23 cellular contexts compared by ENCODE assay signal in genomic region chr3:57166660-57167059, GRCh38. TPM values are rescaled to one million over a fixed set of nuclear protein-coding genes. Genes with fewer than 3 reads are reported as not detected.
A peak's percentile ranks its signal among the peaks of the same experiment; 100 is the strongest.
DNase-seq lines count a peak whose midpoint lies in the region; ATAC-seq and TF ChIP-seq lines count a peak whose summit lies in the region.
"Had no signal": no experiment of that assay in that cellular context is flagged by ENCODE, and none has a peak within 500 bp of the region (broad histone marks: within the 10 kb centered on the region; RNA-seq: fewer than 3 reads in every experiment).

No MANE protein-coding gene starts in this region.

- no peaks in the 10 kb centered on the region for H3K9me3 Mint-ChIP-seq in activated T-cell treated with anti-CD3 and anti-CD28 coated beads, Interleukin-2, amount 50 U/mL, for 4 hours
- no peaks in the 10 kb centered on the region for H3K9me3 Mint-ChIP-seq in activated T-helper 2 cell treated with anti-CD3 and anti-CD28 coated beads, Interferon-gamma antibody, Interleukin-2, Interleukin-4, amounts not matched to agents 10 μg/mL and 5 μg/mL and 100 μg/mL, durations not matched to agents 14 hours and 24 hours and 36 hours
- H3K9me3 Mint-ChIP-seq in osteocyte (ENCODE audit: unreplicated experiment) (no peaks in the 10 kb centered on the region), Calu3 (ENCODE audit: low read depth, unreplicated experiment) (no peaks in the 10 kb centered on the region)

- no peak overlapping the region for H3K23ac ChIP-seq in mesendoderm (ENCODE audit: low read length)

- peak overlapping the region; percentile 7 for H3K4me3 Mint-ChIP-seq in activated T-cell treated with anti-CD3 and anti-CD28 coated beads, Interleukin-2, amount 50 U/mL, for 4 hours
- peak overlapping the region; percentile 49 for H3K4me3 Mint-ChIP-seq in activated T-helper 2 cell treated with anti-CD3 and anti-CD28 coated beads, Interferon-gamma antibody, Interleukin-2, Interleukin-4, amounts not matched to agents 10 μg/mL and 5 μg/mL and 100 μg/mL, durations not matched to agents 14 hours and 24 hours and 36 hours (ENCODE audit: low read depth)
- H3K4me3 Mint-ChIP-seq in osteocyte (ENCODE audit: unreplicated experiment) (no peak overlapping the region), Calu3 (ENCODE audit: low read depth, unreplicated experiment) (no peak overlapping the region)

- peaks cover 16% of the 10 kb centered on the region for H3K4me1 Mint-ChIP-seq in activated T-cell treated with anti-CD3 and anti-CD28 coated beads, Interleukin-2, amount 50 U/mL, for 4 hours (ENCODE audit: low read depth)
- peaks cover 10% of the 10 kb centered on the region for H3K4me1 Mint-ChIP-seq in activated T-helper 2 cell treated with anti-CD3 and anti-CD28 coated beads, Interferon-gamma antibody, Interleukin-2, Interleukin-4, amounts not matched to agents 10 μg/mL and 5 μg/mL and 100 μg/mL, durations not matched to agents 14 hours and 24 hours and 36 hours (ENCODE audit: low read depth)
- peaks cover 8% of the 10 kb centered on the region for H3K4me1 Mint-ChIP-seq in osteocyte (ENCODE audit: unreplicated experiment)
- peaks cover 26% of the 10 kb centered on the region for H3K4me1 Mint-ChIP-seq in Calu3 (ENCODE audit: low read depth, unreplicated experiment)

- no peak overlapping the region for H2BK120ac ChIP-seq in mesendoderm (ENCODE audit: low read depth, low read length)

- peak overlapping the region; percentile 68 for H3K56ac ChIP-seq in mesendoderm (ENCODE audit: low read length)

- peaks cover 70% of the 10 kb centered on the region for H3K27me3 Mint-ChIP-seq in activated T-cell treated with anti-CD3 and anti-CD28 coated beads, Interleukin-2, amount 50 U/mL, for 4 hours (ENCODE audit: low read depth)
- H3K27me3 Mint-ChIP-seq in activated T-helper 2 cell treated with anti-CD3 and anti-CD28 coated beads, Interferon-gamma antibody, Interleukin-2, Interleukin-4, amounts not matched to agents 10 μg/mL and 5 μg/mL and 100 μg/mL, durations not matched to agents 14 hours and 24 hours and 36 hours (ENCODE audit: low read depth) = peaks cover 66% of the 10 kb centered on the region
- peaks cover 58% of the 10 kb centered on the region for H3K27me3 Mint-ChIP-seq in osteocyte (ENCODE audit: unreplicated experiment)
- H3K27me3 Mint-ChIP-seq in Calu3 (ENCODE audit: unreplicated experiment) = peaks cover 45% of the 10 kb centered on the region

- H3K36me3 Mint-ChIP-seq in activated T-cell treated with anti-CD3 and anti-CD28 coated beads, Interleukin-2, amount 50 U/mL, for 4 hours (ENCODE audit: insufficient read depth) = no peaks in the 10 kb centered on the region
- no peaks in the 10 kb centered on the region for H3K36me3 Mint-ChIP-seq in activated T-helper 2 cell treated with anti-CD3 and anti-CD28 coated beads, Interferon-gamma antibody, Interleukin-2, Interleukin-4, amounts not matched to agents 10 μg/mL and 5 μg/mL and 100 μg/mL, durations not matched to agents 14 hours and 24 hours and 36 hours (ENCODE audit: low read depth)
- H3K36me3 Mint-ChIP-seq in osteocyte (ENCODE audit: unreplicated experiment) = no peaks in the 10 kb centered on the region
- H3K36me3 Mint-ChIP-seq in Calu3 (ENCODE audit: insufficient read depth, unreplicated experiment) = peaks cover 19% of the 10 kb centered on the region

- no peak overlapping the region for H3K4me2 ChIP-seq in mesendoderm (ENCODE audit: low read length)
- H3K4me2 ChIP-seq: KMS-11 had no signal

- peak overlapping the region; percentile 36 for H3K9ac ChIP-seq in mesendoderm (ENCODE audit: low read length)
- H3K9ac ChIP-seq: KMS-11 had no signal

- H3K4me3 ChIP-seq in mesendoderm (ENCODE audit: low read length) = no peak overlapping the region
- H3K4me3 ChIP-seq: Peyer's patch had no signal

- H3K27ac Mint-ChIP-seq in activated T-helper 2 cell treated with anti-CD3 and anti-CD28 coated beads, Interferon-gamma antibody, Interleukin-2, Interleukin-4, amounts not matched to agents 10 μg/mL and 5 μg/mL and 100 μg/mL, durations not matched to agents 14 hours and 24 hours and 36 hours = no peak overlapping the region
- no peak overlapping the region for H3K27ac Mint-ChIP-seq in osteocyte (ENCODE audit: unreplicated experiment)
- H3K27ac Mint-ChIP-seq in Calu3 (ENCODE audit: unreplicated experiment) = no peak overlapping the region
- H3K27ac Mint-ChIP-seq: CD14-positive monocyte had no signal

- no peak overlapping the region for H2AK5ac ChIP-seq in mesendoderm (ENCODE audit: low read length)

- H4K8ac ChIP-seq in mesendoderm (ENCODE audit: low read depth, low read length) = no peak overlapping the region

- no peak overlapping the region for H3K18ac ChIP-seq in mesendoderm (ENCODE audit: low read length)

- no peak overlapping the region for H2BK15ac ChIP-seq in mesendoderm (replicated peaks; ENCODE audit: low read depth)

- no peak for TF ChIP-seq POLR2A in GM18505 (IDR thresholded peaks at IDR 0.05; ENCODE audit: borderline replicate concordance, extremely low read depth, insufficient read depth, insufficient read length)

- DNase-seq in activated T-cell treated with anti-CD3 and anti-CD28 coated beads, Interleukin-2, amount 50 U/mL, for 4 hours = no peak
- DNase-seq in activated T-cell treated with anti-CD3 and anti-CD28 coated beads, Interleukin-2, amount 50 U/mL, for 48 hours = no peak
- no peak for DNase-seq in activated T-helper 2 cell treated with anti-CD3 and anti-CD28 coated beads, Interferon-gamma antibody, Interleukin-2, Interleukin-4, amounts not matched to agents 10 μg/mL and 5 μg/mL and 100 μg/mL, durations not matched to agents 14 hours and 24 hours and 36 hours (ENCODE audit: low spot score)
- DNase-seq in mesendoderm (peak; percentile 35), osteocyte (ENCODE audit: extremely low spot score, unreplicated experiment) (peak; percentile 44), Calu3 (no peak)
- DNase-seq: AML-193; Caco-2; DMS153; GDM1; GOT3; MV-4-11; NCI-H1694 treated with DMSO at 0.1 percent for 48 hours; NCI-H2107; NCI-H510A; NCI-H748 treated with DMSO at 0.1 percent for 48 hours; NK-92 treated with Interleukin-12 subunit alpha and Interleukin-12 subunit beta, amount 100 ng/mL, for 24 hours; Peyer's patch had no signal

- intact Hi-C loops in activated T-helper 2 cell treated with anti-CD3 and anti-CD28 coated beads, Interferon-gamma antibody, Interleukin-2, Interleukin-4, amounts not matched to agents 10 μg/mL and 5 μg/mL and 100 μg/mL, durations not matched to agents 14 hours and 24 hours and 36 hours (cut with micrococcal nuclease) = loop anchor here (5.0 kb wide), 1 partner anchor 61 kb away; the partner anchor contains the start of gene APPL1
- intact Hi-C loops in Calu3 (cut with micrococcal nuclease; ENCODE audit: unreplicated experiment) = loop anchor here (5.0 kb wide), 1 partner anchor 64 kb away; no protein-coding TSS in a partner anchor

- BruUV-seq in Calu3 (replicated peaks; lab: Mats Ljungman, UMichigan) = no TSS peak

- peaks cover 31% of the 10 kb centered on the region for H3K4me1 ChIP-seq in mesendoderm (ENCODE audit: control insufficient read depth, low read depth, low read length)

- peak overlapping the region; percentile 26 for H2BK5ac ChIP-seq in mesendoderm (ENCODE audit: low read length)

- CTCF ChIA-PET in Calu3 (lab: Charles Lee) = interaction anchor here (0.7 to 1.3 kb wide), 2 partner anchors 71 to 561 kb away, joined by 3 to 4 read pairs; no protein-coding TSS in a partner anchor

- H3K79me1 ChIP-seq in mesendoderm (ENCODE audit: low read length) = peaks cover 13% of the 10 kb centered on the region

- TF ChIP-seq CTCF in osteocyte (IDR thresholded peaks at IDR 0.05) (no peak), Calu3 (IDR thresholded peaks at IDR 0.05; ENCODE audit: unreplicated experiment) (no peak)

- no peak overlapping the region for H3K27ac ChIP-seq in mesendoderm (ENCODE audit: low read depth, low read length)
- H3K27ac ChIP-seq: 22Rv1, KMS-11, Peyer's patch had no signal

- H3K4ac ChIP-seq in mesendoderm (ENCODE audit: low read depth, low read length) = no peak overlapping the region

- H3K36me3 ChIP-seq in mesendoderm (ENCODE audit: control insufficient read depth, insufficient read depth, low read length) = no peaks in the 10 kb centered on the region
- H3K36me3 ChIP-seq: Peyer's patch had no signal

- no CpG with 5 or more reads among the region's 2 CpGs for WGBS in mesendoderm (ENCODE audit: extremely low coverage, insufficient coverage, low lambda C conversion rate)

- H3K27me3 ChIP-seq in mesendoderm (ENCODE audit: insufficient read depth, low read length, poor library complexity) = no peaks in the 10 kb centered on the region
- H3K27me3 ChIP-seq: Peyer's patch had no signal

- no peak overlapping the region for H4K5ac ChIP-seq in mesendoderm (ENCODE audit: low read length)

- ATAC-seq in activated T-cell treated with anti-CD3 and anti-CD28 coated beads, Interleukin-2, amount 50 U/mL, for 4 hours = no peak
- ATAC-seq in GM18505 (IDR thresholded peaks at IDR 0.05; ENCODE audit: unreplicated experiment) (no peak), GM21528 (IDR thresholded peaks at IDR 0.05; ENCODE audit: low FRiP score, unreplicated experiment) (no peak)

- H3K79me2 ChIP-seq in mesendoderm (ENCODE audit: control insufficient read depth, insufficient read depth, low read length) = peaks cover 32% of the 10 kb centered on the region

RNA-seq across cellular contexts. Expression of gene IL17RD, which starts 1.5 kb away (rescaled TPM):
- total RNA-seq in activated T-cell treated with anti-CD3 and anti-CD28 coated beads, Interleukin-2, amount 50 U/mL, for 4 hours = under 1 TPM in 2 of 3 donors, not detected in 1; 0.05 to 0.11 TPM
- total RNA-seq in activated T-helper 2 cell treated with anti-CD3 and anti-CD28 coated beads, Interferon-gamma antibody, Interleukin-2, Interleukin-4, amounts not matched to agents 10 μg/mL and 5 μg/mL and 100 μg/mL, durations not matched to agents 14 hours and 24 hours and 36 hours = 0.07 and 0.09 TPM in 2 replicates
- polyA plus RNA-seq in mesendoderm (2013, experiment 1 of 2) = 69.8 TPM
- 70.2 TPM for polyA plus RNA-seq in mesendoderm (2013, experiment 2 of 2)
- total RNA-seq in osteocyte = 2.9 and 3.9 TPM in 2 replicates
- 2.0 and 2.2 TPM in 2 replicates for total RNA-seq in Calu3 (2022)
- polyA plus RNA-seq: CD14-positive monocyte had no signal

RNA-seq across cellular contexts. Expression of gene HESX1, which starts 33.1 kb away (rescaled TPM):
- not detected for total RNA-seq in activated T-cell treated with anti-CD3 and anti-CD28 coated beads, Interleukin-2, amount 50 U/mL, for 4 hours
- 0.30 and 0.43 TPM in 2 replicates for total RNA-seq in activated T-helper 2 cell treated with anti-CD3 and anti-CD28 coated beads, Interferon-gamma antibody, Interleukin-2, Interleukin-4, amounts not matched to agents 10 μg/mL and 5 μg/mL and 100 μg/mL, durations not matched to agents 14 hours and 24 hours and 36 hours
- polyA plus RNA-seq in mesendoderm (2013, experiment 1 of 2) = 1.3 TPM
- polyA plus RNA-seq in mesendoderm (2013, experiment 2 of 2) = 1.4 TPM
- total RNA-seq in osteocyte = 1.3 and 2.0 TPM in 2 replicates
- total RNA-seq in Calu3 (2022) = 0.78 and 0.91 TPM in 2 replicates
- total RNA-seq: Peyer's patch had no signal

Comparison
In these comparisons a context has a peak if more than half of its experiments do, and no peak if none do; other contexts are left out.
1. DNase-seq: peak in mesendoderm (single experiment) and osteocyte (single experiment); none in activated T-cell treated with anti-CD3 and anti-CD28 coated beads, Interleukin-2, amount 50 U/mL, for 4 hours (single experiment), activated T-cell treated with anti-CD3 and anti-CD28 coated beads, Interleukin-2, amount 50 U/mL, for 48 hours (0 of 2), activated T-helper 2 cell treated with anti-CD3 and anti-CD28 coated beads, Interferon-gamma antibody, Interleukin-2, Interleukin-4, amounts not matched to agents 10 μg/mL and 5 μg/mL and 100 μg/mL, durations not matched to agents 14 hours and 24 hours and 36 hours (single experiment) and Calu3 (single experiment).
2. H3K4me3 Mint-ChIP-seq: peak in activated T-cell treated with anti-CD3 and anti-CD28 coated beads, Interleukin-2, amount 50 U/mL, for 4 hours (single experiment) and activated T-helper 2 cell treated with anti-CD3 and anti-CD28 coated beads, Interferon-gamma antibody, Interleukin-2, Interleukin-4, amounts not matched to agents 10 μg/mL and 5 μg/mL and 100 μg/mL, durations not matched to agents 14 hours and 24 hours and 36 hours (single experiment); none in osteocyte (single experiment) and Calu3 (single experiment).